ENCODE assay signal across 7 cellular contexts in genomic region chr10:647019-647418, GRCh38. TPM values are rescaled to one million over a fixed set of nuclear protein-coding genes. Genes with fewer than 3 reads are reported as not detected.
A peak's percentile ranks its signal among the peaks of the same experiment; 100 is the strongest.
DNase-seq lines count a peak whose midpoint lies in the region; ATAC-seq, FAIRE-seq and TF ChIP-seq lines count a peak whose summit lies in the region.
"Not testable (repeated sequence)": the region's sequence is repeated elsewhere in the genome, so short reads cannot be mapped to it uniquely, and the experiment has no call there.
"Had no signal": no experiment of that assay in that cellular context is flagged by ENCODE, and none has a peak within 500 bp of the region (broad histone marks: within the 10 kb centered on the region; RNA-seq: fewer than 3 reads in every experiment).

No MANE protein-coding gene starts in this region.

- CTCF ChIA-PET in A549 (lab: Yijun Ruan, JAX) = not testable (repeated sequence)

- not testable (repeated sequence) for H3K27ac ChIP-seq in A549, suprapubic skin
- H3K27ac ChIP-seq in gastroesophageal sphincter (peak overlapping the region in 3 of 4 donors; percentile 11 to 95 (median 54)), muscle layer of colon (ENCODE audit: low read depth, low read length) (peak overlapping the region; percentile 7)

- H3K9ac ChIP-seq in muscle layer of colon (ENCODE audit: low read length) = not testable (repeated sequence)

- H3K9me3 ChIP-seq in A549; muscle layer of colon (ENCODE audit: low read length); suprapubic skin: not testable (repeated sequence)
- H3K9me3 ChIP-seq in gastroesophageal sphincter = peaks cover 0 to 14% (median 0%) of the 10 kb centered on the region in 3 donors

- not testable (repeated sequence) for H3K4me3 ChIP-seq in A549; bronchial epithelial cell (ENCODE audit: low read depth, low read length); gastroesophageal sphincter; muscle layer of colon (ENCODE audit: low read depth in 1 of 2, low read length in 2 of 2); suprapubic skin

- not testable (repeated sequence) for TF ChIP-seq RAD21 in A549 (conservative IDR thresholded peaks at IDR 0.05 in 1 of 2, IDR thresholded peaks at IDR 0.05 in 1 of 2)

- not testable (repeated sequence) for FAIRE-seq in A549 (lab: Jason Lieb, UNC)
- FAIRE-seq in HTR-8/SVneo (lab: Jason Lieb, UNC) (peak; percentile 36), bronchial epithelial cell (lab: Jason Lieb, UNC) (peak; percentile 91)

- not testable (repeated sequence) for H3K4me2 ChIP-seq in A549

- DNase-seq in A549 (ENCODE audit: low read depth in 1 of 2, low spot score in 1 of 2); HTR-8/SVneo (ENCODE audit: insufficient read length, low spot score); bronchial epithelial cell (ENCODE audit: low read depth): not testable (repeated sequence)
- DNase-seq in suprapubic skin (ENCODE audit: low spot score in 2 of 2) = peak; percentile 8 to 21

- not testable (repeated sequence) for H3K27me3 ChIP-seq in bronchial epithelial cell (ENCODE audit: control insufficient read depth, insufficient read depth, low read length); gastroesophageal sphincter; muscle layer of colon (ENCODE audit: control insufficient read depth in 1 of 2, insufficient read depth in 2 of 2, low read length in 2 of 2); suprapubic skin

- H3K36me3 ChIP-seq in bronchial epithelial cell (ENCODE audit: control insufficient read depth, insufficient read depth, low read length); gastroesophageal sphincter; muscle layer of colon (ENCODE audit: insufficient read depth, low read length); suprapubic skin: not testable (repeated sequence)

- TF ChIP-seq CTCF in A549 (IDR thresholded peaks at IDR 0.05); bronchial epithelial cell (IDR thresholded peaks at IDR 0.05; ENCODE audit: insufficient read depth, low read length, severe bottlenecking); gastroesophageal sphincter (IDR thresholded peaks at IDR 0.05); suprapubic skin (IDR thresholded peaks at IDR 0.05): not testable (repeated sequence)

- not testable (repeated sequence) for TF ChIP-seq POLR2A in A549 (IDR thresholded peaks at IDR 0.05; ENCODE audit: low read length); gastroesophageal sphincter (IDR thresholded peaks at IDR 0.05); suprapubic skin (IDR thresholded peaks at IDR 0.05)

- TF ChIP-seq EP300 in A549 (IDR thresholded peaks at IDR 0.05); gastroesophageal sphincter (IDR thresholded peaks at IDR 0.05); suprapubic skin (IDR thresholded peaks at IDR 0.05): not testable (repeated sequence)

- H3K4me1 ChIP-seq in A549 = peaks cover 15% of the 10 kb centered on the region; the same call in 2 of the 3 replicates
- peaks cover 0 to 57% (median 19%) of the 10 kb centered on the region in 3 donors for H3K4me1 ChIP-seq in gastroesophageal sphincter
- H3K4me1 ChIP-seq in muscle layer of colon (ENCODE audit: insufficient read depth, low read length) = peaks cover 36% of the 10 kb centered on the region
- H3K4me1 ChIP-seq in suprapubic skin = not testable (repeated sequence)

- not testable (repeated sequence) for ATAC-seq in A549, gastroesophageal sphincter

- 88% methylated on average over 15 of the region's 15 CpGs for WGBS in A549 (ENCODE audit: missing lambda C conversion rate)
- 86 to 90% methylated on average over 10 to 15 of the region's 15 CpGs for WGBS in gastroesophageal sphincter (ENCODE audit: low coverage in 1 of 2), 2 donors
- 91% methylated on average over 15 of the region's 15 CpGs for WGBS in suprapubic skin

- POLR2A ChIA-PET in A549 (lab: Yijun Ruan, JAX) = not testable (repeated sequence)

TF ChIP-seq in A549, 52 proteins besides CTCF, POLR2A, EP300 and RAD21:
- TF ChIP-seq CHD4 (IDR thresholded peaks at IDR 0.05; ENCODE audit: borderline replicate concordance) (peak; percentile 63), HDAC2 (IDR thresholded peaks at IDR 0.05) (peak; percentile 86)

RNA-seq across cellular contexts. Expression of gene DIP2C, which starts 42.4 kb away (rescaled TPM):
- polyA plus RNA-seq in A549 (2011; rRNA removed) (3.7 and 5.7 TPM in 2 replicates), A549 (2017; fragmentation: RNase III; extraction: RNeasy Plus Mini Kit Qiagen cat#74134 plus additional on column Dnase treatment) (4.2 to 5.5 TPM (median 5.0 TPM) in 3 replicates)
- 4.1 and 5.0 TPM in 2 replicates for polyA plus RNA-seq in A549 (2012; cell fraction: cytosol; rRNA removed)
- polyA plus RNA-seq in A549 (2012; cell fraction: nucleus; rRNA removed) = 5.9 and 7.2 TPM in 2 replicates
- polyA minus RNA-seq in A549 (2011; rRNA and poly(A)+ RNA removed) = 7.9 and 10.0 TPM in 2 replicates
- total RNA-seq in bronchial epithelial cell (0.53 and 0.64 TPM in 2 replicates), gastroesophageal sphincter (10 to 100 TPM; 40.8 to 73.8 (median 47.7) TPM), suprapubic skin (10 to 100 TPM in 3 of 4 donors, 1 to 10 TPM in 1; 6.7 to 23.3 (median 14.7) TPM)
- polyA plus RNA-seq: CD14-positive monocyte had no signal
